Comparison of ENCODE assay signal across 7 cellular contexts in genomic region chr17:43367588-43368242, GRCh38. TPM values are rescaled to one million over a fixed set of nuclear protein-coding genes. Genes with fewer than 3 reads are reported as not detected.
DNase-seq lines count a peak whose midpoint lies in the region; ATAC-seq and TF ChIP-seq lines count a peak whose summit lies in the region.

No MANE protein-coding gene starts in this region.

- intact Hi-C loops in HCT116 (cut with micrococcal nuclease) = no loop called here

- POLR2A ChIA-PET in HCT116 (lab: Charles Lee) = interaction anchor here (0.9 to 4.4 kb wide), 32 partner anchors 9 to 369 kb away, joined by 3 to 152 read pairs (median 6); partner anchors contain the start of genes ARL4D, DHX8, ETV4 and NBR1

- H3K9me3 ChIP-seq in HCT116 (ENCODE audit: control insufficient read depth in 1 of 2, insufficient read depth in 1 of 2, low read depth in 1 of 2, low read length in 2 of 2) (no peaks in the 10 kb centered on the region; a peak in 1 of 4 replicates), SK-N-MC (ENCODE audit: low read depth, low read length) (no peaks in the 10 kb centered on the region)

- peaks cover 41% of the 10 kb centered on the region for H3K4me1 Mint-ChIP-seq in central memory CD8-positive, alpha-beta T cell
- H3K4me1 Mint-ChIP-seq in stimulated activated memory B cell treated with anti-CD40 and anti-IgM and Interleukin-4, amounts not matched to agents 10 μg/mL and 1 μg/mL and 100 μg/mL, for 72 hours = peaks cover 60% of the 10 kb centered on the region

- CTCF ChIA-PET in HCT116 (lab: Charles Lee) = interaction anchor here (0.6 to 2.4 kb wide), 3 partner anchors 20 to 116 kb away, joined by 4 to 21 read pairs (median 9); partner anchors contain the start of gene DHX8

- peak overlapping the region; percentile 81 for H3K4me3 Mint-ChIP-seq in central memory CD8-positive, alpha-beta T cell
- H3K4me3 Mint-ChIP-seq in stimulated activated memory B cell treated with anti-CD40 and anti-IgM and Interleukin-4, amounts not matched to agents 10 μg/mL and 1 μg/mL and 100 μg/mL, for 72 hours = peak overlapping the region; percentile 95

- no peaks in the 10 kb centered on the region for H3K79me2 ChIP-seq in HCT116 (ENCODE audit: insufficient read depth, low read length)

- peak overlapping the region; percentile 79 for H3K4me2 ChIP-seq in HCT116 (ENCODE audit: low read length)

- no peaks in the 10 kb centered on the region for H3K9me2 ChIP-seq in HCT116 (ENCODE audit: insufficient read depth)

- peak overlapping the region; percentile 95 for H3K27ac ChIP-seq in HCT116 (ENCODE audit: low read depth, low read length)
- peak overlapping the region; percentile 79 for H3K27ac ChIP-seq in SK-N-MC

- TF ChIP-seq POLR2A in GM10847 (IDR thresholded peaks at IDR 0.05; ENCODE audit: extremely low read depth, insufficient read length) (peak; percentile 97), HCT116 (IDR thresholded peaks at IDR 0.05; ENCODE audit: borderline replicate concordance, extremely low read depth, insufficient read depth, insufficient read length) (peak; percentile 100)

- no peaks in the 10 kb centered on the region for H3K27me3 ChIP-seq in HCT116 (ENCODE audit: insufficient read depth, low read length)

- H3K36me3 Mint-ChIP-seq in central memory CD8-positive, alpha-beta T cell (ENCODE audit: insufficient read depth) = peaks cover 24% of the 10 kb centered on the region
- no peaks in the 10 kb centered on the region for H3K36me3 Mint-ChIP-seq in stimulated activated memory B cell treated with anti-CD40 and anti-IgM and Interleukin-4, amounts not matched to agents 10 μg/mL and 1 μg/mL and 100 μg/mL, for 72 hours

- DNase-seq in HCT116 (ENCODE audit: low read depth, low spot score) = peak; percentile 96
- peak; percentile 98 for DNase-seq in NAMALWA (ENCODE audit: low spot score)
- DNase-seq in SK-N-MC (ENCODE audit: low read depth, low spot score) = peak; percentile 66
- DNase-seq in central memory CD8-positive, alpha-beta T cell (ENCODE audit: low spot score in 2 of 2) = no peak
- DNase-seq in kidney glomerular epithelial cell (lab: John Stamatoyannopoulos, UW) = peak; percentile 82

- H3K4me1 ChIP-seq in HCT116 (ENCODE audit: control insufficient read depth in 1 of 2, insufficient read depth in 2 of 2, low read length in 2 of 2) = peaks cover 20 to 37% of the 10 kb centered on the region in 2 experiments

- peak overlapping the region; percentile 1 to 58; a peak in 3 of 4 replicates for H3K4me3 ChIP-seq in HCT116 (replicated peaks in 1 of 2; ENCODE audit: low read depth in 1 of 2, low read length in 2 of 2)
- no peak overlapping the region for H3K4me3 ChIP-seq in SK-N-MC

- peak overlapping the region; percentile 100 for H3K27ac Mint-ChIP-seq in central memory CD8-positive, alpha-beta T cell (ENCODE audit: low read depth)
- H3K27ac Mint-ChIP-seq in stimulated activated memory B cell treated with anti-CD40 and anti-IgM and Interleukin-4, amounts not matched to agents 10 μg/mL and 1 μg/mL and 100 μg/mL, for 72 hours = peak overlapping the region; percentile 100

- no peak; the same call in 1 of the 2 replicates for TF ChIP-seq RAD21 in HCT116 (IDR thresholded peaks at IDR 0.05; ENCODE audit: low read depth)

- no peaks in the 10 kb centered on the region for H4K20me1 ChIP-seq in HCT116 (ENCODE audit: insufficient read depth)

- H3K9me3 Mint-ChIP-seq in central memory CD8-positive, alpha-beta T cell = no peaks in the 10 kb centered on the region
- no peaks in the 10 kb centered on the region for H3K9me3 Mint-ChIP-seq in stimulated activated memory B cell treated with anti-CD40 and anti-IgM and Interleukin-4, amounts not matched to agents 10 μg/mL and 1 μg/mL and 100 μg/mL, for 72 hours

- H3K36me3 ChIP-seq in HCT116 (ENCODE audit: control insufficient read depth in 1 of 2, insufficient read depth in 2 of 2, low read length in 2 of 2) = no peaks in the 10 kb centered on the region
- H3K36me3 ChIP-seq in SK-N-MC (ENCODE audit: insufficient read depth, low read length) = no peaks in the 10 kb centered on the region

- RAD21 ChIA-PET in HCT116 (lab: Charles Lee; ENCODE audit: low non-redundant PET in 1 of 2, low total read pairs in 2 of 2, uncharacterized antibody in 2 of 2, unreplicated experiment in 2 of 2) = interaction anchor here in 1 of 2 experiments (1.0 kb wide), 1 partner anchor 20 kb away, joined by 5 read pairs; no protein-coding TSS in a partner anchor

- H3K9ac ChIP-seq in HCT116 (ENCODE audit: low read length) (peak overlapping the region; percentile 81), SK-N-MC (ENCODE audit: insufficient read length) (peak overlapping the region; percentile 65)

- TF ChIP-seq CTCF in HCT116 (IDR thresholded peaks at IDR 0.05 in 2 of 3, conservative IDR thresholded peaks at IDR 0.05 in 1 of 3; ENCODE audit: borderline replicate concordance in 1 of 3, insufficient read depth in 1 of 3, low read depth in 2 of 3, low read length in 2 of 3) = no peak

- peak; percentile 58 for ATAC-seq in HCT116
- peak; percentile 44 for ATAC-seq in central memory CD8-positive, alpha-beta T cell (replicated peaks; ENCODE audit: extremely low read depth, poor library complexity, severe bottlenecking)
- peak; percentile 66 for ATAC-seq in stimulated activated memory B cell treated with anti-CD40 and anti-IgM and Interleukin-4, amounts not matched to agents 10 μg/mL and 1 μg/mL and 100 μg/mL, for 72 hours

- no peaks in the 10 kb centered on the region for H3K27me3 Mint-ChIP-seq in central memory CD8-positive, alpha-beta T cell
- H3K27me3 Mint-ChIP-seq in stimulated activated memory B cell treated with anti-CD40 and anti-IgM and Interleukin-4, amounts not matched to agents 10 μg/mL and 1 μg/mL and 100 μg/mL, for 72 hours = no peaks in the 10 kb centered on the region

- BruUV-seq in HCT116 (replicated peaks; lab: Mats Ljungman, UMichigan) = TSS peak; percentile 99

- H2AFZ ChIP-seq in HCT116 (ENCODE audit: low read depth, low read length, poor library complexity, severe bottlenecking) = no peak overlapping the region

TF ChIP-seq in HCT116, 20 proteins besides CTCF, POLR2A, EP300 and RAD21 (continues in another document):
- TF ChIP-seq EZH2phosphoT487 (IDR thresholded peaks at IDR 0.05; ENCODE audit: borderline replicate concordance) (no peak), TCF7L2 (IDR thresholded peaks at IDR 0.05; ENCODE audit: borderline replicate concordance, extremely low read depth, insufficient read depth, insufficient read length) (no peak), POLR2AphosphoS5 (IDR thresholded peaks at IDR 0.05; ENCODE audit: low read depth, low read length) (peak; percentile 100), CBX3 (IDR thresholded peaks at IDR 0.05; ENCODE audit: low read depth) (peak; percentile 91), ZNF274 (IDR thresholded peaks at IDR 0.05; ENCODE audit: low read depth, low read length) (no peak), REST (IDR thresholded peaks at IDR 0.05; ENCODE audit: low read depth) (no peak), ATF3 (IDR thresholded peaks at IDR 0.05) (no peak; the same call in 1 of the 2 replicates), SIN3A (IDR thresholded peaks at IDR 0.05; ENCODE audit: low read depth) (peak; percentile 99), ZFX (IDR thresholded peaks at IDR 0.05) (no peak), MAX (IDR thresholded peaks at IDR 0.05) (peak; percentile 70), SRF (IDR thresholded peaks at IDR 0.05; ENCODE audit: low read depth) (peak; percentile 73)

RNA-seq across cellular contexts. Expression of gene ARL4D, which starts 31.1 kb away (rescaled TPM):
- total RNA-seq in HCT116 (2021; ENCODE audit: unreplicated experiment) = 11.5 TPM
- 13.4 and 16.0 TPM in 2 replicates for polyA plus RNA-seq in HCT116 (2012)

Comparison
In these comparisons a context has a peak if more than half of its experiments do, and no peak if none do; other contexts are left out.
1. DNase-seq: peak in HCT116 (single experiment), NAMALWA (single experiment), SK-N-MC (single experiment) and kidney glomerular epithelial cell (single experiment); none in central memory CD8-positive, alpha-beta T cell (0 of 2).
2. Peak in every context shown above with its lines, with median percentiles within 50 percentile points of each other: ATAC-seq.